Comparison of ENCODE assay signal across 1 cellular context in genomic region chr1:20551945-20552727, GRCh38.
TF ChIP-seq lines count a peak whose summit lies in the region.

A gene with protein sequence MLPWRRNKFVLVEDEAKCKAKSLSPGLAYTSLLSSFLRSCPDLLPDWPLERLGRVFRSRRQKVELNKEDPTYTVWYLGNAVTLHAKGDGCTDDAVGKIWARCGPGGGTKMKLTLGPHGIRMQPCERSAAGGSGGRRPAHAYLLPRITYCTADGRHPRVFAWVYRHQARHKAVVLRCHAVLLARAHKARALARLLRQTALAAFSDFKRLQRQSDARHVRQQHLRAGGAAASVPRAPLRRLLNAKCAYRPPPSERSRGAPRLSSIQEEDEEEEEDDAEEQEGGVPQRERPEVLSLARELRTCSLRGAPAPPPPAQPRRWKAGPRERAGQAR (plus strand): TSS chr1:20552573. CDS start chr1:20552974, 401 bp downstream.

TF ChIP-seq in HepG2, 621 proteins besides CTCF, POLR2A, EP300 and RAD21 (continued from another document and continues in another):
- TF ChIP-seq ZNF607 (CRISPR knock-in tag; IDR thresholded peaks at IDR 0.05; ENCODE audit: borderline replicate concordance): no peak
- no peak for TF ChIP-seq ZNF432 (CRISPR knock-in tag; IDR thresholded peaks at IDR 0.05; ENCODE audit: borderline replicate concordance)
- TF ChIP-seq FOXA3 (CRISPR knock-in tag; IDR thresholded peaks at IDR 0.05): peak; percentile 12; the same call in 1 of the 2 replicates
- TF ChIP-seq SAP130 (CRISPR knock-in tag; IDR thresholded peaks at IDR 0.05; ENCODE audit: low read depth): peak; percentile 60
- TF ChIP-seq ERF (CRISPR knock-in tag; IDR thresholded peaks at IDR 0.05): peak; percentile 31
- 0 out of 2 replicates have a peak, but pooled peaks have one; percentile 17 for TF ChIP-seq RBAK (CRISPR knock-in tag; IDR thresholded peaks at IDR 0.05)
- TF ChIP-seq ZNF260 (CRISPR knock-in tag; IDR thresholded peaks at IDR 0.05; ENCODE audit: borderline replicate concordance, low read depth): no peak
- peak; percentile 79 for TF ChIP-seq PAXIP1 (CRISPR knock-in tag; conservative IDR thresholded peaks at IDR 0.05)
- peak; percentile 80; the same call in 1 of the 2 replicates for TF ChIP-seq ZNF564 (CRISPR knock-in tag; IDR thresholded peaks at IDR 0.05)
- peak; percentile 63; the same call in 1 of the 2 replicates for TF ChIP-seq MAF1 (CRISPR knock-in tag; IDR thresholded peaks at IDR 0.05; ENCODE audit: borderline replicate concordance)
- peak; percentile 53; the same call in 1 of the 2 replicates for TF ChIP-seq KDM6A (CRISPR knock-in tag; IDR thresholded peaks at IDR 0.05; ENCODE audit: low read depth)
- no peak for TF ChIP-seq TBL1XR1 (IDR thresholded peaks at IDR 0.05; ENCODE audit: borderline replicate concordance, low read length, partially characterized antibody)
- no peak for TF ChIP-seq ZNF580 (CRISPR knock-in tag; IDR thresholded peaks at IDR 0.05; ENCODE audit: borderline replicate concordance, low read depth)
- TF ChIP-seq, protein P1, sequence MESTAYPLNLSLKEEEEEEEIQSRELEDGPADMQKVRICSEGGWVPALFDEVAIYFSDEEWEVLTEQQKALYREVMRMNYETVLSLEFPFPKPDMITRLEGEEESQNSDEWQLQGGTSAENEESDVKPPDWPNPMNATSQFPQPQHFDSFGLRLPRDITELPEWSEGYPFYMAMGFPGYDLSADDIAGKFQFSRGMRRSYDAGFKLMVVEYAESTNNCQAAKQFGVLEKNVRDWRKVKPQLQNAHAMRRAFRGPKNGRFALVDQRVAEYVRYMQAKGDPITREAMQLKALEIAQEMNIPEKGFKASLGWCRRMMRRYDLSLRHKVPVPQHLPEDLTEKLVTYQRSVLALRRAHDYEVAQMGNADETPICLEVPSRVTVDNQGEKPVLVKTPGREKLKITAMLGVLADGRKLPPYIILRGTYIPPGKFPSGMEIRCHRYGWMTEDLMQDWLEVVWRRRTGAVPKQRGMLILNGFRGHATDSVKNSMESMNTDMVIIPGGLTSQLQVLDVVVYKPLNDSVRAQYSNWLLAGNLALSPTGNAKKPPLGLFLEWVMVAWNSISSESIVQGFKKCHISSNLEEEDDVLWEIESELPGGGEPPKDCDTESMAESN (CRISPR knock-in tag; conservative IDR thresholded peaks at IDR 0.05): peak; percentile 64
- TF ChIP-seq POLR2G (IDR thresholded peaks at IDR 0.05; ENCODE audit: low read depth, low read length): peak; percentile 96
- TF ChIP-seq ZNF124 (CRISPR knock-in tag; IDR thresholded peaks at IDR 0.05): no peak
- TF ChIP-seq HDAC6 (IDR thresholded peaks at IDR 0.05; ENCODE audit: low read depth, low read length): no peak
- peak; percentile 66; the same call in 1 of the 2 replicates for TF ChIP-seq GATA4 (IDR thresholded peaks at IDR 0.05; ENCODE audit: borderline replicate concordance, low read depth)
- TF ChIP-seq, protein P2, sequence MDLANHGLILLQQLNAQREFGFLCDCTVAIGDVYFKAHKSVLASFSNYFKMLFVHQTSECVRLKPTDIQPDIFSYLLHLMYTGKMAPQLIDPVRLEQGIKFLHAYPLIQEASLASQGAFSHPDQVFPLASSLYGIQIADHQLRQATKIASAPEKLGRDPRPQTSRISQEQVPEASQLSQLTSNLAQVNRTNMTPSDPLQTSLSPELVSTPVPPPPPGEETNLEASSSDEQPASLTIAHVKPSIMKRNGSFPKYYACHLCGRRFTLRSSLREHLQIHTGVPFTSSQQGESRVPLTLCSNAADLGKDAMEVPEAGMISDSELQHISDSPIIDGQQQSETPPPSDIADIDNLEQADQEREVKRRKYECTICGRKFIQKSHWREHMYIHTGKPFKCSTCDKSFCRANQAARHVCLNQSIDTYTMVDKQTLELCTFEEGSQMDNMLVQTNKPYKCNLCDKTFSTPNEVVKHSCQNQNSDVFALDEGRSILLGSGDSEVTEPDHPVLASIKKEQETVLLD (CRISPR knock-in tag; IDR thresholded peaks at IDR 0.05; ENCODE audit: low read depth): no peak; the same call in 1 of the 2 replicates
- 0 out of 2 replicates have a peak, but pooled peaks have one; percentile 21 for TF ChIP-seq ATF1 (CRISPR knock-in tag; IDR thresholded peaks at IDR 0.05)
- no peak for TF ChIP-seq U2AF2 (IDR thresholded peaks at IDR 0.05; ENCODE audit: low read depth, low read length)
- no peak for TF ChIP-seq PCBP2 (optimal IDR thresholded peaks at IDR 0.05; ENCODE audit: low read depth, low read length, poor library complexity, severe bottlenecking)
- no peak for TF ChIP-seq ZNF747 (CRISPR knock-in tag; IDR thresholded peaks at IDR 0.05; ENCODE audit: borderline replicate concordance)
- no peak for TF ChIP-seq ZNF282 (IDR thresholded peaks at IDR 0.05; ENCODE audit: partially characterized antibody)
- TF ChIP-seq CBX5 (CRISPR knock-in tag; IDR thresholded peaks at IDR 0.05; ENCODE audit: borderline replicate concordance): peak; percentile 8; the same call in 1 of the 2 replicates
- TF ChIP-seq ZBED4 (CRISPR knock-in tag; IDR thresholded peaks at IDR 0.05; ENCODE audit: borderline replicate concordance): peak; percentile 34; the same call in 1 of the 2 replicates
- TF ChIP-seq, protein P3, sequence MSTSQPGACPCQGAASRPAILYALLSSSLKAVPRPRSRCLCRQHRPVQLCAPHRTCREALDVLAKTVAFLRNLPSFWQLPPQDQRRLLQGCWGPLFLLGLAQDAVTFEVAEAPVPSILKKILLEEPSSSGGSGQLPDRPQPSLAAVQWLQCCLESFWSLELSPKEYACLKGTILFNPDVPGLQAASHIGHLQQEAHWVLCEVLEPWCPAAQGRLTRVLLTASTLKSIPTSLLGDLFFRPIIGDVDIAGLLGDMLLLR (CRISPR knock-in tag; IDR thresholded peaks at IDR 0.05): no peak
- TF ChIP-seq ZBTB3 (CRISPR knock-in tag; IDR thresholded peaks at IDR 0.05; ENCODE audit: borderline replicate concordance, low read depth): no peak
- no peak for TF ChIP-seq ZNF484 (CRISPR knock-in tag; IDR thresholded peaks at IDR 0.05; ENCODE audit: borderline replicate concordance, low read depth)
- no peak for TF ChIP-seq KDM4B (CRISPR knock-in tag; IDR thresholded peaks at IDR 0.05)
- TF ChIP-seq ZNF768 (CRISPR knock-in tag; IDR thresholded peaks at IDR 0.05): peak; percentile 42; the same call in 1 of the 2 replicates
- no peak for TF ChIP-seq ZNF678 (CRISPR knock-in tag; IDR thresholded peaks at IDR 0.05)
- peak; percentile 76 for TF ChIP-seq XRCC5 (optimal IDR thresholded peaks at IDR 0.05; ENCODE audit: low read length)
- TF ChIP-seq ZMAT3 (CRISPR knock-in tag; conservative IDR thresholded peaks at IDR 0.05): 0 out of 2 replicates have a peak, but pooled peaks have one; percentile 11
- TF ChIP-seq ZNF414 (CRISPR knock-in tag; IDR thresholded peaks at IDR 0.05): 0 out of 2 replicates have a peak, but pooled peaks have one; percentile 39
- peak; percentile 40; the same call in 1 of the 2 replicates for TF ChIP-seq ISL2 (CRISPR knock-in tag; IDR thresholded peaks at IDR 0.05)
- peak; percentile 33; the same call in 1 of the 2 replicates for TF ChIP-seq NR2F6 (IDR thresholded peaks at IDR 0.05)
- peak; percentile 21 for TF ChIP-seq NR2F6 (CRISPR knock-in tag; IDR thresholded peaks at IDR 0.05)
- TF ChIP-seq ZNF274 (CRISPR knock-in tag; IDR thresholded peaks at IDR 0.05): no peak
- no peak for TF ChIP-seq ZNF530 (CRISPR knock-in tag; IDR thresholded peaks at IDR 0.05; ENCODE audit: low read depth)
- peak; percentile 86 for TF ChIP-seq PHF21A (CRISPR knock-in tag; IDR thresholded peaks at IDR 0.05)
- no peak for TF ChIP-seq KLF11 (CRISPR knock-in tag; IDR thresholded peaks at IDR 0.05)
- no peak for TF ChIP-seq ZNF382 (CRISPR knock-in tag; IDR thresholded peaks at IDR 0.05; ENCODE audit: borderline replicate concordance)
- TF ChIP-seq, protein P4, sequence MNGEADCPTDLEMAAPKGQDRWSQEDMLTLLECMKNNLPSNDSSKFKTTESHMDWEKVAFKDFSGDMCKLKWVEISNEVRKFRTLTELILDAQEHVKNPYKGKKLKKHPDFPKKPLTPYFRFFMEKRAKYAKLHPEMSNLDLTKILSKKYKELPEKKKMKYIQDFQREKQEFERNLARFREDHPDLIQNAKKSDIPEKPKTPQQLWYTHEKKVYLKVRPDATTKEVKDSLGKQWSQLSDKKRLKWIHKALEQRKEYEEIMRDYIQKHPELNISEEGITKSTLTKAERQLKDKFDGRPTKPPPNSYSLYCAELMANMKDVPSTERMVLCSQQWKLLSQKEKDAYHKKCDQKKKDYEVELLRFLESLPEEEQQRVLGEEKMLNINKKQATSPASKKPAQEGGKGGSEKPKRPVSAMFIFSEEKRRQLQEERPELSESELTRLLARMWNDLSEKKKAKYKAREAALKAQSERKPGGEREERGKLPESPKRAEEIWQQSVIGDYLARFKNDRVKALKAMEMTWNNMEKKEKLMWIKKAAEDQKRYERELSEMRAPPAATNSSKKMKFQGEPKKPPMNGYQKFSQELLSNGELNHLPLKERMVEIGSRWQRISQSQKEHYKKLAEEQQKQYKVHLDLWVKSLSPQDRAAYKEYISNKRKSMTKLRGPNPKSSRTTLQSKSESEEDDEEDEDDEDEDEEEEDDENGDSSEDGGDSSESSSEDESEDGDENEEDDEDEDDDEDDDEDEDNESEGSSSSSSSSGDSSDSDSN (CRISPR knock-in tag; IDR thresholded peaks at IDR 0.05): peak; percentile 72
- TF ChIP-seq ZNF816 (CRISPR knock-in tag; IDR thresholded peaks at IDR 0.05; ENCODE audit: borderline replicate concordance): no peak
- TF ChIP-seq FOXO4 (CRISPR knock-in tag; conservative IDR thresholded peaks at IDR 0.05): no peak
